ENCODE assay signal across 19 cellular contexts in the genomic region with DNA sequence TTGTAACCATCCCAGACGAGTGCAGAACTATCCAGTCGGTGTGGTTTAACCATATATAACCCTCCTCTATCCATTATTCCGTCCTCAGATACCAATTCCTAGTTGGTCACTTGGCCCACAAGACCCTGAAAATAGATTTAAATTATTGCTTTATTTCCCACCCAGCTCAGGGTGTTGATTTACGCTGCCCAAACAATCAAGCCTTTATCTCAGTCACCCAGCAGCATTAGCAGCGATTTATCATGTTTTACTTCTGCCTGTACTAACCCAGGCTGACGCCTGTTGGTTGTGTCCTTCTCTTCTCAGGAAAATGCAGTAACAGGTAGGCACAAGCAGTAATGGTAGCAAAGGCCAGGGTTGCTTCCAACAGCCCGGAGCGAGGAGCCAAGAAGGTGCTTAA.
"Had no signal": no experiment of that assay in that cellular context is flagged by ENCODE, and none has a peak within 500 bp of the region (broad histone marks: within the 10 kb centered on the region; RNA-seq: fewer than 3 reads in every experiment).

No MANE protein-coding gene starts in this region.

- H3K36me3 Mint-ChIP-seq: activated naive CD4-positive, alpha-beta T cell treated with anti-CD3 and anti-CD28 coated beads, Interleukin-2, amount 50 U/mL, for 72 hours had no signal

- ATAC-seq: activated CD8-positive, alpha-beta T cell treated with anti-CD3 and anti-CD28 coated beads, Interleukin-2, amount 10 ng/mL, durations not matched to agents 7 days and 5 days; activated naive CD4-positive, alpha-beta T cell treated with anti-CD3 and anti-CD28 coated beads, Interleukin-2, amount 50 U/mL, for 72 hours; left lobe of liver; right lobe of liver had no signal

- H3K27ac ChIP-seq: coronary artery, right lobe of liver, testis had no signal

- H3K4me3 ChIP-seq: coronary artery, right lobe of liver, testis, upper lobe of left lung had no signal

- H3K9me3 Mint-ChIP-seq: activated CD4-positive, alpha-beta T cell treated with anti-CD3 and anti-CD28 coated beads, Interleukin-2, amount 10 ng/mL, durations not matched to agents 7 days and 5 days; activated naive CD4-positive, alpha-beta T cell treated with anti-CD3 and anti-CD28 coated beads, Interleukin-2, amount 50 U/mL, for 72 hours; stimulated activated naive CD8-positive, alpha-beta T cell treated with anti-CD3 and anti-CD28 coated beads, Interleukin-15, Interleukin-2, amounts not matched to agents 100 ng/mL and 50 ng/mL, for 24 hours had no signal

- H3K9me3 ChIP-seq: right lobe of liver, testis, upper lobe of left lung had no signal

- H3K4me1 ChIP-seq: right lobe of liver, testis had no signal

- H3K4me3 Mint-ChIP-seq: activated CD4-positive, alpha-beta T cell treated with anti-CD3 and anti-CD28 coated beads, Interleukin-2, amount 10 ng/mL, durations not matched to agents 7 days and 5 days; activated CD8-positive, alpha-beta T cell treated with anti-CD3 and anti-CD28 coated beads, Interleukin-2, amount 10 ng/mL, durations not matched to agents 7 days and 5 days; stimulated activated naive CD8-positive, alpha-beta T cell treated with anti-CD3 and anti-CD28 coated beads, Interleukin-15, Interleukin-2, amounts not matched to agents 100 ng/mL and 50 ng/mL, for 24 hours had no signal

- H3K27ac Mint-ChIP-seq: activated CD4-positive, alpha-beta T cell treated with anti-CD3 and anti-CD28 coated beads, Interleukin-2, amount 10 ng/mL, durations not matched to agents 7 days and 5 days; activated CD8-positive, alpha-beta T cell treated with anti-CD3 and anti-CD28 coated beads, Interleukin-2, amount 10 ng/mL, durations not matched to agents 7 days and 5 days; activated naive CD4-positive, alpha-beta T cell treated with anti-CD3 and anti-CD28 coated beads, Interleukin-2, amount 50 U/mL, for 72 hours; stimulated activated naive CD8-positive, alpha-beta T cell treated with anti-CD3 and anti-CD28 coated beads, Interleukin-15, Interleukin-2, amounts not matched to agents 100 ng/mL and 50 ng/mL, for 24 hours had no signal

- H3K27me3 ChIP-seq: right lobe of liver, testis, upper lobe of left lung had no signal

- H3K27me3 Mint-ChIP-seq: stimulated activated naive CD8-positive, alpha-beta T cell treated with anti-CD3 and anti-CD28 coated beads, Interleukin-15, Interleukin-2, amounts not matched to agents 100 ng/mL and 50 ng/mL, for 24 hours had no signal

- DNase-seq: activated CD4-positive, alpha-beta T cell treated with anti-CD3 and anti-CD28 coated beads, Interleukin-2, amount 10 ng/mL, durations not matched to agents 7 days and 5 days; activated CD4-positive, CD25-positive, alpha-beta regulatory T cell; activated CD8-positive, alpha-beta memory T cell treated with anti-CD3 and anti-CD28 coated beads, Interleukin-2, amount 50 U/mL, for 4 hours; activated CD8-positive, alpha-beta T cell treated with anti-CD3 and anti-CD28 coated beads, Interleukin-2, amount 10 ng/mL, durations not matched to agents 7 days and 5 days; activated effector memory CD4-positive, alpha-beta T cell treated with Interleukin-2 at 50 U/mL for 16 hours; activated T-cell treated with anti-CD3 and anti-CD28 coated beads, Interleukin-2, amount 50 U/mL, for 48 hours; central memory CD4-positive, alpha-beta T cell; right lobe of liver; small intestine; stimulated activated CD4-positive, alpha-beta T cell treated with anti-CD3 and anti-CD28 coated beads, Interleukin-15, amount 100 ng/mL, for 24 hours; stimulated activated CD4-positive, alpha-beta T cell treated with anti-CD3 and anti-CD28 coated beads, Interleukin-2, amount 100 ng/mL, for 48 hours; T-helper 1 cell; T-helper 9 cell; testis; upper lobe of left lung had no signal

- H3K4me1 Mint-ChIP-seq: activated CD4-positive, alpha-beta T cell treated with anti-CD3 and anti-CD28 coated beads, Interleukin-2, amount 10 ng/mL, durations not matched to agents 7 days and 5 days had no signal

- H3K36me3 ChIP-seq: right lobe of liver, upper lobe of left lung had no signal
